ENCODE assay signal across 8 cellular contexts in the genomic region with DNA sequence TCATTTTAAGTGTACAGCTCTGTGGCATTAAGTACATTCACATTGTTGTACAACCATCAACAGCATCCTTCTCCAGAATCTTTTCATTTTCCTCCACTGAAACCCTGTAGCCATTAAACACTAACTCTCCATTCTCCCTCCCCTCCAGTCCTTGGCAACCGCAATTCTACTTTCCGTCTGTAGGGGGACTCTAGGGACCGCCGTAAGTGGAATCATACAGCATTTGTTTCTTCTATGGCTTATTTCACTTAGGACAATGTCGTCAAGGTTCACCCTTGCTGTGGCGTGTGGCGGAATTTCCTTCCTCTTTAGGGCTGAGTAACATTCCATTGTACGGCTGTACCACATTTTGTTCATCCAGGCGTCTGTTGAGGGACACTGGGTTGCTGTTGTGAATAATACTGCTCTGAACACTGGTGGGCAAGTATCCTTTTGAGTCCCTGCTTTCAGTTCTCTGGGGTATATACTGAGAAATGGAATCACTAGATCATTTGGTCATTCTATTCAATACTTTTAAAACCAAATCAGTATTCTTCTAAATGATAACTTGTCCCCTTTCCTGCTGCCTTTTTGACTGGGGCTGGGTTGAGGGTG. TPM values are rescaled to one million over a fixed set of nuclear protein-coding genes. Genes with fewer than 3 reads are reported as not detected.
DNase-seq lines count a peak whose midpoint lies in the region; ATAC-seq lines count a peak whose summit lies in the region.

No MANE protein-coding gene starts in this region.

- no peak overlapping the region for H3K9ac ChIP-seq in BLaER1 treated with 17β-estradiol and CSF1 and Interleukin-3, amounts not matched to agents 10 nM and 100 nM

- H3K4me3 Mint-ChIP-seq in activated naive CD4-positive, alpha-beta T cell treated with anti-CD3 and anti-CD28 coated beads, Interleukin-2, amount 10 ng/mL, durations not matched to agents 7 days and 5 days: no peak overlapping the region
- no peak overlapping the region for H3K4me3 Mint-ChIP-seq in stimulated activated effector memory CD8-positive, alpha-beta T cell treated with anti-CD3 and anti-CD28 coated beads, Interleukin-12 subunit alpha, Interleukin-12 subunit beta, amount 100 ng/mL, for 72 hours
- no peak overlapping the region for H3K4me3 Mint-ChIP-seq in activated T-helper 17 cell treated with anti-CD3 and anti-CD28 coated beads, Interleukin-2, amount 50 U/mL, for 72 hours

- ATAC-seq in stimulated activated effector memory CD8-positive, alpha-beta T cell treated with anti-CD3 and anti-CD28 coated beads, Interleukin-12 subunit alpha, Interleukin-12 subunit beta, amount 100 ng/mL, for 72 hours: peak; percentile 74
- no peak for ATAC-seq in activated T-helper 17 cell treated with anti-CD3 and anti-CD28 coated beads, Interleukin-2, amount 50 U/mL, for 72 hours (replicated peaks)

- peaks cover 0 to 24% (median 10%) of the 10 kb centered on the region in 11 experiments; a peak in 13 of 22 replicates for H3K9me3 ChIP-seq in BLaER1 treated with 17β-estradiol and CSF1 and Interleukin-3, amounts not matched to agents 10 nM and 100 nM (replicated peaks in 1 of 11)

- CTCF ChIA-PET in activated naive CD4-positive, alpha-beta T cell treated with anti-CD3 and anti-CD28 coated beads, Interleukin-2, amount 10 ng/mL, durations not matched to agents 7 days and 5 days (lab: Charles Lee): interaction anchor here (0.6 to 0.9 kb wide), 2 partner anchors 8 to 40 kb away, joined by 3 read pairs; no protein-coding TSS in a partner anchor

- H3K27me3 ChIP-seq in BLaER1 treated with 17β-estradiol and CSF1 and Interleukin-3, amounts not matched to agents 10 nM and 100 nM: no peaks in the 10 kb centered on the region
- no peaks in the 10 kb centered on the region for H3K27me3 ChIP-seq in H7 (ENCODE audit: control insufficient read depth, insufficient read depth, low read length)

- H4K20me1 ChIP-seq in BLaER1 treated with 17β-estradiol and CSF1 and Interleukin-3, amounts not matched to agents 10 nM and 100 nM: no peaks in the 10 kb centered on the region; a peak in 1 of 22 replicates

- H3K4me2 ChIP-seq in BLaER1 treated with 17β-estradiol and CSF1 and Interleukin-3, amounts not matched to agents 10 nM and 100 nM: peak overlapping the region; percentile 32 to 62 (median 45); a peak in 21 of 22 replicates

- H3K27ac ChIP-seq in BLaER1 treated with 17β-estradiol and CSF1 and Interleukin-3, amounts not matched to agents 10 nM and 100 nM: peak overlapping the region in 1 of 11 experiments; percentile 6; a peak in 1 of 22 replicates

- H3K9me3 Mint-ChIP-seq in activated naive CD4-positive, alpha-beta T cell treated with anti-CD3 and anti-CD28 coated beads, Interleukin-2, amount 10 ng/mL, durations not matched to agents 7 days and 5 days: no peaks in the 10 kb centered on the region
- H3K9me3 Mint-ChIP-seq in stimulated activated effector memory CD8-positive, alpha-beta T cell treated with anti-CD3 and anti-CD28 coated beads, Interleukin-12 subunit alpha, Interleukin-12 subunit beta, amount 100 ng/mL, for 72 hours: no peaks in the 10 kb centered on the region
- no peaks in the 10 kb centered on the region for H3K9me3 Mint-ChIP-seq in activated T-helper 17 cell treated with anti-CD3 and anti-CD28 coated beads, Interleukin-2, amount 50 U/mL, for 72 hours

- peaks cover 0 to 9% (median 0%) of the 10 kb centered on the region in 11 experiments; a peak in 2 of 22 replicates for H3K36me3 ChIP-seq in BLaER1 treated with 17β-estradiol and CSF1 and Interleukin-3, amounts not matched to agents 10 nM and 100 nM
- H3K36me3 ChIP-seq in H7 (replicated peaks; ENCODE audit: control insufficient read depth, insufficient read depth, low read length): no peaks in the 10 kb centered on the region

- peak; percentile 67 for DNase-seq in H7
- DNase-seq in RKO (ENCODE audit: low spot score): peak; percentile 39
- peak; percentile 64 for DNase-seq in activated naive CD4-positive, alpha-beta T cell treated with anti-CD3 and anti-CD28 coated beads, Interleukin-2, amount 10 ng/mL, durations not matched to agents 7 days and 5 days
- peak; percentile 35 for DNase-seq in kidney tubule cell (ENCODE audit: low spot score)
- peak; percentile 37 to 65 for DNase-seq in stimulated activated effector memory CD8-positive, alpha-beta T cell treated with anti-CD3 and anti-CD28 coated beads, Interleukin-12 subunit alpha, Interleukin-12 subunit beta, amount 100 ng/mL, for 72 hours (ENCODE audit: low spot score in 2 of 2)
- DNase-seq in COLO829 (ENCODE audit: low spot score): no peak

- peaks cover 39 to 79% (median 64%) of the 10 kb centered on the region in 10 experiments for H3K4me1 ChIP-seq in BLaER1 treated with 17β-estradiol and CSF1 and Interleukin-3, amounts not matched to agents 10 nM and 100 nM

- peaks cover 6% of the 10 kb centered on the region for H3K4me1 Mint-ChIP-seq in activated naive CD4-positive, alpha-beta T cell treated with anti-CD3 and anti-CD28 coated beads, Interleukin-2, amount 10 ng/mL, durations not matched to agents 7 days and 5 days
- H3K4me1 Mint-ChIP-seq in stimulated activated effector memory CD8-positive, alpha-beta T cell treated with anti-CD3 and anti-CD28 coated beads, Interleukin-12 subunit alpha, Interleukin-12 subunit beta, amount 100 ng/mL, for 72 hours: no peaks in the 10 kb centered on the region
- H3K4me1 Mint-ChIP-seq in activated T-helper 17 cell treated with anti-CD3 and anti-CD28 coated beads, Interleukin-2, amount 50 U/mL, for 72 hours: no peaks in the 10 kb centered on the region

- H3K27ac Mint-ChIP-seq in activated naive CD4-positive, alpha-beta T cell treated with anti-CD3 and anti-CD28 coated beads, Interleukin-2, amount 10 ng/mL, durations not matched to agents 7 days and 5 days: no peak overlapping the region
- H3K27ac Mint-ChIP-seq in stimulated activated effector memory CD8-positive, alpha-beta T cell treated with anti-CD3 and anti-CD28 coated beads, Interleukin-12 subunit alpha, Interleukin-12 subunit beta, amount 100 ng/mL, for 72 hours: no peak overlapping the region
- no peak overlapping the region for H3K27ac Mint-ChIP-seq in activated T-helper 17 cell treated with anti-CD3 and anti-CD28 coated beads, Interleukin-2, amount 50 U/mL, for 72 hours

- no peaks in the 10 kb centered on the region for H3K27me3 Mint-ChIP-seq in activated naive CD4-positive, alpha-beta T cell treated with anti-CD3 and anti-CD28 coated beads, Interleukin-2, amount 10 ng/mL, durations not matched to agents 7 days and 5 days
- no peaks in the 10 kb centered on the region for H3K27me3 Mint-ChIP-seq in activated T-helper 17 cell treated with anti-CD3 and anti-CD28 coated beads, Interleukin-2, amount 50 U/mL, for 72 hours

- no peak overlapping the region for H3K4me3 ChIP-seq in BLaER1 treated with 17β-estradiol and CSF1 and Interleukin-3, amounts not matched to agents 10 nM and 100 nM
- H3K4me3 ChIP-seq in H7 (ENCODE audit: insufficient read depth, low read depth, low read length): no peak overlapping the region

- H3K36me3 Mint-ChIP-seq in activated naive CD4-positive, alpha-beta T cell treated with anti-CD3 and anti-CD28 coated beads, Interleukin-2, amount 10 ng/mL, durations not matched to agents 7 days and 5 days: no peaks in the 10 kb centered on the region
- no peaks in the 10 kb centered on the region for H3K36me3 Mint-ChIP-seq in stimulated activated effector memory CD8-positive, alpha-beta T cell treated with anti-CD3 and anti-CD28 coated beads, Interleukin-12 subunit alpha, Interleukin-12 subunit beta, amount 100 ng/mL, for 72 hours
- H3K36me3 Mint-ChIP-seq in activated T-helper 17 cell treated with anti-CD3 and anti-CD28 coated beads, Interleukin-2, amount 50 U/mL, for 72 hours (ENCODE audit: low read depth): no peaks in the 10 kb centered on the region

RNA-seq across cellular contexts. Expression of gene PPP1R3G, which starts 50.7 kb away (rescaled TPM):
- total RNA-seq in H7 (2014; rRNA removed; shearing (Covaris generic)): 0.17 and 0.48 TPM in 2 replicates
- total RNA-seq in activated T-helper 17 cell treated with anti-CD3 and anti-CD28 coated beads, Interleukin-2, amount 50 U/mL, for 72 hours: under 1 TPM in 1 of 2 donors, not detected in 1; 0.05 TPM
